In the genomic region with DNA sequence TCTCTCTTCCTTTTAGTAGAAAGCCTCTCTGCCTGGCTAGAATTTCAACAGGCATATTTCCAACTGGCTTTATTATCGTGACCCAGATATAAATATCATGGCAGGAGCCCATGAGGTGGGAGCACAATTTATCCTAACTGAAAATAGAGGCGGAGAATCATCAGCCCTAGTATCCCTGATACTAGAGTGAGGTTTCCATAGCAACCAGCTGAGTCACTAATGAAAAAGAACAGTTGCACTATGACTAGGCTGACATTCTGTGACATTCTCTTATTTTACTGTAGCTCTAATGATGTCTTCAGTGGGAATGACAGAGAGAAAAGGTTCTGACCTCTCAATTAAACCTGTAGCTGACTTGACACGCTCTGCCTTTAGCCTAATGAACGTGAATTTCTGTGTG, we compare ENCODE assay signal across 8 cellular contexts.
DNase-seq lines count a peak whose midpoint lies in the region; ATAC-seq and TF ChIP-seq lines count a peak whose summit lies in the region.

No MANE protein-coding gene starts in this region.

- intact Hi-C loops in Right ventricle myocardium inferior (cut with DNase I) = no loop called here

- peak; percentile 18 for DNase-seq in SW480 (ENCODE audit: low spot score)
- DNase-seq in non-pigmented ciliary epithelial cell (ENCODE audit: low read depth) = peak; percentile 63
- DNase-seq in Right ventricle myocardium inferior (ENCODE audit: missing footprints) = no peak
- DNase-seq in activated naive CD4-positive, alpha-beta T cell treated with anti-CD3 and anti-CD28 coated beads, Interleukin-2, amount 50 U/mL, for 16 hours = no peak
- DNase-seq in GM10266 (ENCODE audit: extremely low spot score) = no peak
- DNase-seq in AML-193 (lab: John Stamatoyannopoulos, UW) = no peak

- TF ChIP-seq CTCF in GM10266 (IDR thresholded peaks at IDR 0.05; ENCODE audit: control insufficient read depth, insufficient read depth, low read depth, missing control alignments) = no peak

- ATAC-seq in GM18858 (IDR thresholded peaks at IDR 0.05; ENCODE audit: unreplicated experiment) = peak; percentile 88
- ATAC-seq in HG02981 (IDR thresholded peaks at IDR 0.05; ENCODE audit: unreplicated experiment) = peak; percentile 63
- no peak for ATAC-seq in Right ventricle myocardium inferior

Comparison
In these comparisons a context has a peak if more than half of its experiments do, and no peak if none do; other contexts are left out.
1. DNase-seq: peak in SW480 (single experiment) and non-pigmented ciliary epithelial cell (single experiment); none in Right ventricle myocardium inferior (single experiment), activated naive CD4-positive, alpha-beta T cell treated with anti-CD3 and anti-CD28 coated beads, Interleukin-2, amount 50 U/mL, for 16 hours (single experiment), GM10266 (single experiment) and AML-193 (0 of 2).